22 cellular contexts compared by ENCODE assay signal in genomic region chr16:63135069-63135468, GRCh38.
DNase-seq lines count a peak whose midpoint lies in the region; ATAC-seq and TF ChIP-seq lines count a peak whose summit lies in the region.
"Had no signal": no experiment of that assay in that cellular context is flagged by ENCODE, and none has a peak within 500 bp of the region (broad histone marks: within the 10 kb centered on the region; RNA-seq: fewer than 3 reads in every experiment).

No MANE protein-coding gene starts in this region.

- no peak overlapping the region for H3K56ac ChIP-seq in IMR-90 (ENCODE audit: extremely low read depth, insufficient read depth, low read length)

- H3K9ac ChIP-seq in IMR-90 (ENCODE audit: low read depth, low read length): no peak overlapping the region
- H3K9ac ChIP-seq in KMS-11: peak overlapping the region; percentile 17; the same call in 1 of the 2 replicates
- H3K9ac ChIP-seq: BLaER1 had no signal

- H3K4me3 ChIP-seq in IMR-90 (ENCODE audit: insufficient read depth, low read depth, low read length) (no peak overlapping the region), KMS-11 (IDR thresholded peaks at IDR 0.05; ENCODE audit: insufficient read depth, low read depth, low read length) (no peak overlapping the region), body of pancreas (no peak overlapping the region)
- H3K4me3 ChIP-seq: BLaER1, GM12878 had no signal

- H2AK9ac ChIP-seq in IMR-90 (replicated peaks; ENCODE audit: low read depth, low read length, poor library complexity): no peak overlapping the region

- no peak overlapping the region for H2BK120ac ChIP-seq in IMR-90 (ENCODE audit: low read depth, low read length)

- no peak for TF ChIP-seq RAD21 in IMR-90 (IDR thresholded peaks at IDR 0.05; ENCODE audit: low read length)

- H3K79me1 ChIP-seq in IMR-90 (ENCODE audit: low read depth in 1 of 2, low read length in 2 of 2): no peaks in the 10 kb centered on the region

- H3K9me3 ChIP-seq in IMR-90 (ENCODE audit: control insufficient read depth, insufficient read depth, low read length) (peaks cover 6% of the 10 kb centered on the region), body of pancreas (no peaks in the 10 kb centered on the region)
- H3K9me3 ChIP-seq: BE2C, BLaER1 had no signal

- no peak overlapping the region for H2BK15ac ChIP-seq in IMR-90 (ENCODE audit: low read depth, low read length)

- WGBS in IMR-90 (ENCODE audit: extremely low coverage in 2 of 2, insufficient read length in 1 of 2), 2 experiments: no CpG with 5 or more reads among the region's 2 CpGs
- 55 to 73% methylated on average over 2 of the region's 2 CpGs for WGBS in body of pancreas, 2 donors

- no peak overlapping the region for H2AK5ac ChIP-seq in IMR-90 (ENCODE audit: low read depth, low read length)

- intact Hi-C loops in IMR-90 (cut with micrococcal nuclease) (no loop called here), body of pancreas (cut with DNase I) (no loop called here)

- H4K20me1 ChIP-seq in IMR-90 (ENCODE audit: insufficient read depth, low read length) (no peaks in the 10 kb centered on the region), KMS-11 (ENCODE audit: insufficient read depth) (no peaks in the 10 kb centered on the region)
- H4K20me1 ChIP-seq: BLaER1 had no signal

- ATAC-seq in IMR-90 (ENCODE audit: low read depth) (no peak), body of pancreas (no peak)
- ATAC-seq: GM12878 had no signal

- H4K91ac ChIP-seq in IMR-90 (ENCODE audit: insufficient read depth, low read depth, low read length): no peak overlapping the region

- H4K8ac ChIP-seq in IMR-90 (ENCODE audit: low read depth in 2 of 2, low read length in 2 of 2): no peak overlapping the region

- H3K14ac ChIP-seq in IMR-90 (replicated peaks; ENCODE audit: low read depth, low read length): no peak overlapping the region

- DNase-seq in IMR-90: no peak
- peak; percentile 33 for DNase-seq in RPMI8226
- DNase-seq in activated T-cell treated with anti-CD3 and anti-CD28 coated beads, Interleukin-2, amount 50 U/mL, for 1 hour: no peak
- no peak for DNase-seq in body of pancreas
- DNase-seq: 8988T; ACHN; BE2C; C1 segment of cervical spinal cord; CD4-positive, alpha-beta memory T cell; CD4-positive, CD25-positive, alpha-beta regulatory T cell; CD8-positive, alpha-beta memory T cell; COR-L47; DMS 273 treated with DMSO at 0.1 percent for 48 hours; DMS153; DMS53; DMS79; DND-41; EL; GDM1 had no signal

- TF ChIP-seq CTCF in IMR-90 (conservative IDR thresholded peaks at IDR 0.05; ENCODE audit: low read depth, low read length) (no peak), KMS-11 (conservative IDR thresholded peaks at IDR 0.05; ENCODE audit: low read depth, low read length) (no peak), body of pancreas (IDR thresholded peaks at IDR 0.05) (no peak)

- H3K4me1 ChIP-seq in IMR-90 (ENCODE audit: control insufficient read depth, insufficient read depth, low read length): no peaks in the 10 kb centered on the region
- H3K4me1 ChIP-seq in KMS-11 (ENCODE audit: low read depth, poor library complexity, severe bottlenecking): peaks cover 37% of the 10 kb centered on the region
- H3K4me1 ChIP-seq in body of pancreas: no peaks in the 10 kb centered on the region
- H3K4me1 ChIP-seq: BE2C, BLaER1 had no signal

- no peak overlapping the region for H4K5ac ChIP-seq in IMR-90 (ENCODE audit: low read depth, low read length)

- H3K36me3 ChIP-seq in IMR-90 (ENCODE audit: control insufficient read depth, insufficient read depth, low read length) (no peaks in the 10 kb centered on the region), KMS-11 (ENCODE audit: insufficient read depth) (no peaks in the 10 kb centered on the region), body of pancreas (replicated peaks in 1 of 2; ENCODE audit: insufficient read depth in 1 of 2, low read depth in 2 of 2) (no peaks in the 10 kb centered on the region)
- H3K36me3 ChIP-seq: BE2C, BLaER1 had no signal

- no peak overlapping the region for H3K4me2 ChIP-seq in IMR-90 (ENCODE audit: low read depth, low read length)
- peak overlapping the region; percentile 92 for H3K4me2 ChIP-seq in KMS-11
- H3K4me2 ChIP-seq: BLaER1 had no signal

- CTCF ChIA-PET in IMR-90 (lab: Yijun Ruan, JAX): no interaction called here

- POLR2A ChIA-PET in IMR-90 (lab: Charles Lee; ENCODE audit: unreplicated experiment): no interaction called here

- BruUV-seq in IMR-90 (replicated peaks; lab: Mats Ljungman, UMichigan): no TSS peak

- TF ChIP-seq POLR2A in IMR-90 (IDR thresholded peaks at IDR 0.05; ENCODE audit: low read depth, low read length) (no peak), body of pancreas (IDR thresholded peaks at IDR 0.05) (no peak)

- H3K4ac ChIP-seq in IMR-90 (ENCODE audit: low read depth, low read length): no peak overlapping the region

- dilution Hi-C loops in IMR-90 (cut with HindIII; ENCODE audit: low sequenced_read_pairs, unreplicated experiment): no loop called here

- no peaks in the 10 kb centered on the region for H3K9me1 ChIP-seq in IMR-90 (ENCODE audit: insufficient read depth, low read length)

- H3K79me2 ChIP-seq in KMS-11 (ENCODE audit: insufficient read depth, low read depth): no peaks in the 10 kb centered on the region

- no peak overlapping the region for H3K18ac ChIP-seq in IMR-90 (ENCODE audit: low read depth, low read length)

- H3K27me3 ChIP-seq in IMR-90 (ENCODE audit: control insufficient read depth, insufficient read depth, low read length) (no peaks in the 10 kb centered on the region), KMS-11 (ENCODE audit: insufficient read depth, low read depth) (no peaks in the 10 kb centered on the region), body of pancreas (no peaks in the 10 kb centered on the region)
- H3K27me3 ChIP-seq: BE2C, BLaER1 had no signal

- no peak overlapping the region for H3K23ac ChIP-seq in IMR-90 (ENCODE audit: low read depth, low read length)

- no peak overlapping the region for H2BK20ac ChIP-seq in IMR-90 (ENCODE audit: low read depth, low read length)

- H2AFZ ChIP-seq in IMR-90 (replicated peaks; ENCODE audit: low read length, poor library complexity) (no peak overlapping the region), KMS-11 (ENCODE audit: low read depth) (peak overlapping the region; percentile 59; the same call in 1 of the 2 replicates)

- in situ Hi-C loops in IMR-90 (cut with MboI; ENCODE audit: low sequenced_read_pairs): no loop called here

- H3K27ac ChIP-seq in IMR-90 (ENCODE audit: insufficient read depth, low read length) (no peak overlapping the region), KMS-11 (peak overlapping the region; percentile 71), body of pancreas (no peak overlapping the region)
- H3K27ac ChIP-seq: BLaER1 had no signal

- H2BK5ac ChIP-seq in IMR-90 (ENCODE audit: low read depth, low read length, poor library complexity, severe bottlenecking): no peak overlapping the region

TF ChIP-seq in IMR-90, 13 proteins besides CTCF, POLR2A, EP300 and RAD21:
- TF ChIP-seq NFE2L2 (IDR thresholded peaks at IDR 0.05; ENCODE audit: low read depth, low read length): no peak
- 0 out of 2 replicates have a peak, but pooled peaks have one; percentile 6 for TF ChIP-seq MAFK (IDR thresholded peaks at IDR 0.05; ENCODE audit: low read depth, low read length)
- no peak for TF ChIP-seq SMC3 (IDR thresholded peaks at IDR 0.05; ENCODE audit: low read depth, low read length)
- TF ChIP-seq USF2 (IDR thresholded peaks at IDR 0.05; ENCODE audit: low read depth, low read length): no peak
- TF ChIP-seq MXI1 (IDR thresholded peaks at IDR 0.05; ENCODE audit: borderline replicate concordance, low read depth, low read length): no peak
- TF ChIP-seq RFX5 (IDR thresholded peaks at IDR 0.05; ENCODE audit: low read depth, low read length): no peak
